Comparison of ENCODE assay signal across 1 cellular context in genomic region chr21:39204134-39204533, GRCh38.
TF ChIP-seq lines count a peak whose summit lies in the region.

No MANE protein-coding gene starts in this region.

TF ChIP-seq in HCT116, 20 proteins besides CTCF, POLR2A, EP300 and RAD21 (continued from another document):
- TF ChIP-seq MAX (IDR thresholded peaks at IDR 0.05) (no peak), SP1 (IDR thresholded peaks at IDR 0.05; ENCODE audit: low read depth) (no peak), EGR1 (IDR thresholded peaks at IDR 0.05; ENCODE audit: low read depth) (no peak), CEBPB (IDR thresholded peaks at IDR 0.05; ENCODE audit: low read depth) (no peak), SIN3A (IDR thresholded peaks at IDR 0.05; ENCODE audit: low read depth) (no peak), FOSL1 (IDR thresholded peaks at IDR 0.05; ENCODE audit: low read depth) (no peak), YY1 (IDR thresholded peaks at IDR 0.05; ENCODE audit: extremely low read depth, insufficient replicate concordance, low read depth, low read length) (no peak), JUND (IDR thresholded peaks at IDR 0.05) (no peak)
- TF ChIP-seq, protein P1, sequence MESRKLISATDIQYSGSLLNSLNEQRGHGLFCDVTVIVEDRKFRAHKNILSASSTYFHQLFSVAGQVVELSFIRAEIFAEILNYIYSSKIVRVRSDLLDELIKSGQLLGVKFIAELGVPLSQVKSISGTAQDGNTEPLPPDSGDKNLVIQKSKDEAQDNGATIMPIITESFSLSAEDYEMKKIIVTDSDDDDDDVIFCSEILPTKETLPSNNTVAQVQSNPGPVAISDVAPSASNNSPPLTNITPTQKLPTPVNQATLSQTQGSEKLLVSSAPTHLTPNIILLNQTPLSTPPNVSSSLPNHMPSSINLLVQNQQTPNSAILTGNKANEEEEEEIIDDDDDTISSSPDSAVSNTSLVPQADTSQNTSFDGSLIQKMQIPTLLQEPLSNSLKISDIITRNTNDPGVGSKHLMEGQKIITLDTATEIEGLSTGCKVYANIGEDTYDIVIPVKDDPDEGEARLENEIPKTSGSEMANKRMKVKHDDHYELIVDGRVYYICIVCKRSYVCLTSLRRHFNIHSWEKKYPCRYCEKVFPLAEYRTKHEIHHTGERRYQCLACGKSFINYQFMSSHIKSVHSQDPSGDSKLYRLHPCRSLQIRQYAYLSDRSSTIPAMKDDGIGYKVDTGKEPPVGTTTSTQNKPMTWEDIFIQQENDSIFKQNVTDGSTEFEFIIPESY (IDR thresholded peaks at IDR 0.05; ENCODE audit: extremely low read depth, insufficient replicate concordance, low read length): no peak
